8 cellular contexts compared by ENCODE assay signal in genomic region chr2:191247381-191248057, GRCh38. TPM values are rescaled to one million over a fixed set of nuclear protein-coding genes. Genes with fewer than 3 reads are reported as not detected.
DNase-seq lines count a peak whose midpoint lies in the region; ATAC-seq and TF ChIP-seq lines count a peak whose summit lies in the region.

No MANE protein-coding gene starts in this region.

- no peaks in the 10 kb centered on the region for H3K27me3 ChIP-seq in CD4-positive, alpha-beta T cell (ENCODE audit: control insufficient read depth, insufficient read depth, low read length)
- peaks cover 12% of the 10 kb centered on the region; the same call in 1 of the 2 replicates for H3K27me3 ChIP-seq in iPS-20b (ENCODE audit: insufficient read depth, low read length)
- H3K27me3 ChIP-seq in prostate gland (replicated peaks; ENCODE audit: insufficient read depth), result no peaks in the 10 kb centered on the region

- H3K4me1 ChIP-seq in iPS-20b (ENCODE audit: insufficient read depth, low read length) (peaks cover 41% of the 10 kb centered on the region), prostate gland (replicated peaks) (no peaks in the 10 kb centered on the region)

- ATAC-seq in CD4-positive, alpha-beta T cell (ENCODE audit: poor library complexity), result no peak
- peak; percentile 50 for ATAC-seq in HG02943 (IDR thresholded peaks at IDR 0.05; ENCODE audit: low read depth, unreplicated experiment)
- ATAC-seq in activated naive CD8-positive, alpha-beta T cell treated with anti-CD3 and anti-CD28 coated beads, Interleukin-2, amount 50 U/mL, for 24 hours, result no peak

- H3K9me3 ChIP-seq in CD4-positive, alpha-beta T cell (ENCODE audit: control insufficient read depth, low read length), result peaks cover 3% of the 10 kb centered on the region
- H3K9me3 ChIP-seq in iPS-20b (ENCODE audit: insufficient read depth, low read depth, low read length) (no peaks in the 10 kb centered on the region), prostate gland (no peaks in the 10 kb centered on the region)

- H3K4me3 Mint-ChIP-seq in CD4-positive, alpha-beta T cell, result peak overlapping the region; percentile 44
- H3K4me3 Mint-ChIP-seq in activated naive CD8-positive, alpha-beta T cell treated with anti-CD3 and anti-CD28 coated beads, Interleukin-2, amount 50 U/mL, for 24 hours, result peak overlapping the region; percentile 77
- peak overlapping the region; percentile 96 for H3K4me3 Mint-ChIP-seq in type B pancreatic cell

- CTCF ChIA-PET in CD4-positive, alpha-beta T cell (lab: Charles Lee), result no interaction called here

- H3K27ac Mint-ChIP-seq in CD4-positive, alpha-beta T cell, result no peak overlapping the region
- peak overlapping the region; percentile 34 for H3K27ac Mint-ChIP-seq in activated naive CD8-positive, alpha-beta T cell treated with anti-CD3 and anti-CD28 coated beads, Interleukin-2, amount 50 U/mL, for 24 hours
- H3K27ac Mint-ChIP-seq in type B pancreatic cell, result peak overlapping the region; percentile 92

- H3K27ac ChIP-seq in CD4-positive, alpha-beta T cell (ENCODE audit: low read depth, low read length), result no peak overlapping the region
- no peak overlapping the region for H3K27ac ChIP-seq in iPS-20b (ENCODE audit: low read length)
- no peak overlapping the region for H3K27ac ChIP-seq in prostate gland

- POLR2A ChIA-PET in CD4-positive, alpha-beta T cell (lab: Charles Lee), result no interaction called here

- no peak for DNase-seq in CD4-positive, alpha-beta T cell
- DNase-seq in activated naive CD8-positive, alpha-beta T cell treated with anti-CD3 and anti-CD28 coated beads, Interleukin-2, amount 50 U/mL, for 24 hours, result no peak
- no peak for DNase-seq in type B pancreatic cell (ENCODE audit: extremely low spot score, unreplicated experiment)
- DNase-seq in prostate gland (ENCODE audit: low spot score), result no peak
- no peak for DNase-seq in activated CD4-positive, alpha-beta T cell treated with anti-CD3 and anti-CD28 coated beads, Interleukin-2, amount 50 U/mL, for 1 hour
- no peak for DNase-seq in NCI-H2196 treated with DMSO at 0.1 percent for 48 hours (lab: John Stamatoyannopoulos, UW; ENCODE audit: unreplicated experiment)

- no peaks in the 10 kb centered on the region for H3K36me3 Mint-ChIP-seq in CD4-positive, alpha-beta T cell (ENCODE audit: low read depth)
- no peaks in the 10 kb centered on the region for H3K36me3 Mint-ChIP-seq in activated naive CD8-positive, alpha-beta T cell treated with anti-CD3 and anti-CD28 coated beads, Interleukin-2, amount 50 U/mL, for 24 hours (ENCODE audit: low read depth)
- peaks cover 7% of the 10 kb centered on the region for H3K36me3 Mint-ChIP-seq in type B pancreatic cell

- peaks cover 44% of the 10 kb centered on the region for H3K27me3 Mint-ChIP-seq in CD4-positive, alpha-beta T cell
- H3K27me3 Mint-ChIP-seq in activated naive CD8-positive, alpha-beta T cell treated with anti-CD3 and anti-CD28 coated beads, Interleukin-2, amount 50 U/mL, for 24 hours, result peaks cover 20% of the 10 kb centered on the region
- no peaks in the 10 kb centered on the region for H3K27me3 Mint-ChIP-seq in type B pancreatic cell

- peaks cover 4% of the 10 kb centered on the region for H3K9me3 Mint-ChIP-seq in CD4-positive, alpha-beta T cell
- H3K9me3 Mint-ChIP-seq in activated naive CD8-positive, alpha-beta T cell treated with anti-CD3 and anti-CD28 coated beads, Interleukin-2, amount 50 U/mL, for 24 hours, result peaks cover 8% of the 10 kb centered on the region
- no peaks in the 10 kb centered on the region for H3K9me3 Mint-ChIP-seq in type B pancreatic cell

- WGBS in prostate gland, result 20% methylated on average over 5 of the region's 5 CpGs

- peaks cover 12% of the 10 kb centered on the region for H3K4me1 Mint-ChIP-seq in CD4-positive, alpha-beta T cell (ENCODE audit: low read depth)
- peaks cover 21% of the 10 kb centered on the region for H3K4me1 Mint-ChIP-seq in activated naive CD8-positive, alpha-beta T cell treated with anti-CD3 and anti-CD28 coated beads, Interleukin-2, amount 50 U/mL, for 24 hours
- H3K4me1 Mint-ChIP-seq in type B pancreatic cell (ENCODE audit: unreplicated experiment), result peaks cover 46% of the 10 kb centered on the region

- TF ChIP-seq POLR2A in prostate gland (IDR thresholded peaks at IDR 0.05), result no peak

- H3K4me3 ChIP-seq in iPS-20b (ENCODE audit: low read length) (peak overlapping the region; percentile 82; the same call in 1 of the 2 replicates), prostate gland (no peak overlapping the region)

- TF ChIP-seq CTCF in CD4-positive, alpha-beta T cell (IDR thresholded peaks at IDR 0.05), result no peak
- no peak for TF ChIP-seq CTCF in type B pancreatic cell (conservative IDR thresholded peaks at IDR 0.05)
- TF ChIP-seq CTCF in prostate gland (IDR thresholded peaks at IDR 0.05), result no peak

- peak overlapping the region; percentile 95; the same call in 1 of the 2 replicates for H3K9ac ChIP-seq in iPS-20b (ENCODE audit: low read depth, low read length)

- intact Hi-C loops in CD4-positive, alpha-beta T cell (cut with DNase I, micrococcal nuclease), result no loop called here
- intact Hi-C loops in prostate gland (cut with DNase I), result loop anchor here (5.0 kb wide), 1 partner anchor 120 kb away; no protein-coding TSS in a partner anchor

- no peaks in the 10 kb centered on the region for H3K36me3 ChIP-seq in iPS-20b (ENCODE audit: insufficient read depth, low read depth, low read length)
- no peaks in the 10 kb centered on the region for H3K36me3 ChIP-seq in prostate gland

RNA-seq across cellular contexts. Expression of gene MYO1B, which starts 2.3 kb away (rescaled TPM):
- total RNA-seq in CD4-positive, alpha-beta T cell, result 1 to 10 TPM in 1 of 2 experiments, under 1 TPM in 1; 0.98 to 1.3 TPM
- total RNA-seq in type B pancreatic cell (ENCODE audit: low replicate concordance) (46.7 and 67.7 TPM in 2 replicates), prostate gland (10 to 100 TPM; 22.4 to 38.3 TPM)

Comparison
In these comparisons a context has a peak if more than half of its experiments do, and no peak if none do; other contexts are left out.
1. H3K4me3 Mint-ChIP-seq: peak in every context shown above with its lines; median percentile 96 in type B pancreatic cell; 77 in activated naive CD8-positive, alpha-beta T cell treated with anti-CD3 and anti-CD28 coated beads, Interleukin-2, amount 50 U/mL, for 24 hours; 44 in CD4-positive, alpha-beta T cell.
2. RNA of gene MYO1B, which starts 2.3 kb away (total RNA-seq): 46.7 to 67.7 TPM in type B pancreatic cell and 22.4 to 38.3 TPM in prostate gland; 0.98 to 1.3 TPM in CD4-positive, alpha-beta T cell; every median in the first group is over 10 times any median in the second.